Comparison of ENCODE assay signal across 9 cellular contexts in the genomic region with DNA sequence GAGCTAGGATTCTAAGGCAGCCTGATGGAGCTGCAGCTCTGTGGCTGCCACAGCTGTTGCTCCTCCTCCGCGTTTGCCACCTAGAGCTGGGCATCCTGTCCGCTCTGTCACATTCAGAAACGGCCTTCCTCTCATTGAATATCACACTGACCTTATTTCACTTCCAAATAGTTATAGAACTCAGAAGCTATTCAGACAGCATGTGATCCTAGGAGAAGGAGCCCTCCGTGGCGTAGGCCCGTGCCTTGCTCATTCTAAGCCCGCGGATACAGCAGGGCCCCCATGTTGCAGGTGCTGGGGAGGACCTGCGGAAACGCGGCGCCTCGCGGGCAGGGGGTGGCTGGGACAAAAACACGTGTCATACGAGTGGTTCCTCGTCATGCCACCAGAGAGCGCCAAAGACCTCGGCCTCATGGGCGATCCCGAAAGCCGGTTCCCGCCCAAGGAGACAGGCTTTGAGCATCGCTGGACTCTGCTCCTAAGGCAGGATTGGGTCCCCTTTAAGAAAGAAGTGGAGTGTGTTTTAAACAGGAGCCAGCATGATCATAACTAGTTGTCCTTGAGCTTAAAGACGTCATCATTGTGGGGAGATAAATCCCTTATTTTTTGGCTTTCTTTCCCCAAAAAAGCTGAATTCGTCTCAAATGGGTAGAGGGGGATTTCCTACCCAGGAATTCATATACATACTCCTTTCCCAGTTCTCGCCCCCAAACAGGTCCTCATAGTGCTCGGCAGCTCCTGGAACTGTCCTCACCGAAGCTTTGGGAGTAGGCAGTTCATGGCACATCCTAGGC. TPM values are rescaled to one million over a fixed set of nuclear protein-coding genes. Genes with fewer than 3 reads are reported as not detected.
DNase-seq lines count a peak whose midpoint lies in the region; ATAC-seq, FAIRE-seq and TF ChIP-seq lines count a peak whose summit lies in the region.
"Had no signal": no experiment of that assay in that cellular context is flagged by ENCODE, and none has a peak within 500 bp of the region (broad histone marks: within the 10 kb centered on the region; RNA-seq: fewer than 3 reads in every experiment).

No MANE protein-coding gene starts in this region.

- H2BK5ac ChIP-seq in neuronal stem cell (ENCODE audit: low read length): no peak overlapping the region

- no peak overlapping the region for H3K4ac ChIP-seq in neuronal stem cell (ENCODE audit: low read length)

- no peak overlapping the region for H3K9ac ChIP-seq in PC-3 (ENCODE audit: low read length)
- H3K9ac ChIP-seq in neuronal stem cell (ENCODE audit: low read depth, low read length, poor library complexity): no peak overlapping the region

- H3K36me3 ChIP-seq in PC-3 (ENCODE audit: low read depth, low read length) (no peaks in the 10 kb centered on the region), neuronal stem cell (replicated peaks in 1 of 2; ENCODE audit: control insufficient read depth in 2 of 2, insufficient read depth in 2 of 2, low read length in 2 of 2) (no peaks in the 10 kb centered on the region), stomach (no peaks in the 10 kb centered on the region)

- H3K9me3 ChIP-seq in PC-3 (ENCODE audit: low read length) (no peaks in the 10 kb centered on the region), neuronal stem cell (replicated peaks in 1 of 2; ENCODE audit: control insufficient read depth in 2 of 2, insufficient read depth in 1 of 2, low read depth in 1 of 2, low read length in 2 of 2) (peaks cover 0 to 2% of the 10 kb centered on the region in 2 donors), stomach (no peaks in the 10 kb centered on the region)

- DNase-seq in D721Med (ENCODE audit: insufficient read length, low spot score) (no peak), HUDEP-2 (lab: John Stamatoyannopoulos, UW; ENCODE audit: unreplicated experiment in 76 of 76) (peak in 68 of 76 experiments; percentile 13 to 83 (median 58)), PC-3 (peak; percentile 84), fibroblast of peridontal ligament (ENCODE audit: extremely low read depth) (peak; percentile 64), neuronal stem cell (ENCODE audit: low spot score) (peak; percentile 64), stomach (peak; percentile 87)
- DNase-seq in activated T-cell treated with anti-CD3 and anti-CD28 coated beads, Interleukin-2, amount 50 U/mL, for 48 hours: peak; percentile 89 to 90

- TF ChIP-seq EP300 in stomach (IDR thresholded peaks at IDR 0.05): no peak

- no peak overlapping the region for H4K91ac ChIP-seq in neuronal stem cell (ENCODE audit: low read depth, low read length, poor library complexity)

- no peaks in the 10 kb centered on the region for H3K9me2 ChIP-seq in PC-3 (replicated peaks; ENCODE audit: low read length)

- no peak overlapping the region for H2AK5ac ChIP-seq in neuronal stem cell (ENCODE audit: low read depth, low read length)

- no peak for FAIRE-seq in D721Med (lab: Jason Lieb, UNC)

- H2AFZ ChIP-seq in PC-3 (ENCODE audit: low read length) (peak overlapping the region; percentile 98), neuronal stem cell (ENCODE audit: low read length) (peak overlapping the region; percentile 85)

- no peak overlapping the region for H3K27ac ChIP-seq in PC-3 (ENCODE audit: low read length)
- H3K27ac ChIP-seq in neuronal stem cell (replicated peaks; ENCODE audit: low read length): no peak overlapping the region
- no peak overlapping the region for H3K27ac ChIP-seq in stomach
- H3K27ac ChIP-seq: epithelial cell of prostate had no signal

- H3K4me1 ChIP-seq in PC-3 (ENCODE audit: insufficient read depth, low read length) (peaks cover 5% of the 10 kb centered on the region; the same call in 1 of the 2 replicates), neuronal stem cell (ENCODE audit: control insufficient read depth in 2 of 2, insufficient read depth in 1 of 2, low read depth in 1 of 2, low read length in 2 of 2) (peaks cover 0 to 1% of the 10 kb centered on the region in 2 donors), stomach (peaks cover 6 to 11% (median 8%) of the 10 kb centered on the region in 4 donors)

- H4K8ac ChIP-seq in neuronal stem cell (ENCODE audit: low read depth, low read length): no peak overlapping the region

- no TSS peak for BruUV-seq in PC-3 (replicated peaks; lab: Mats Ljungman, UMichigan)

- ATAC-seq in GM21515 (IDR thresholded peaks at IDR 0.05; ENCODE audit: unreplicated experiment): peak; percentile 84
- peak; percentile 92 for ATAC-seq in PC-3

- H3K79me1 ChIP-seq in neuronal stem cell (ENCODE audit: low read depth, low read length): no peaks in the 10 kb centered on the region

- H2BK120ac ChIP-seq in neuronal stem cell (ENCODE audit: low read depth, low read length): no peak overlapping the region

- peak overlapping the region; percentile 85 for H3K18ac ChIP-seq in neuronal stem cell (ENCODE audit: low read length)

- H3K27me3 ChIP-seq in PC-3 (ENCODE audit: low read length) (no peaks in the 10 kb centered on the region), neuronal stem cell (ENCODE audit: control insufficient read depth in 3 of 3, insufficient read depth in 3 of 3, low read depth in 1 of 3, low read length in 3 of 3) (peaks cover 0 to 11% (median 6%) of the 10 kb centered on the region in 3 experiments), stomach (no peaks in the 10 kb centered on the region)

- no peaks in the 10 kb centered on the region for H3K79me2 ChIP-seq in PC-3 (ENCODE audit: low read length)

- H2BK15ac ChIP-seq in neuronal stem cell (ENCODE audit: low read length): no peak overlapping the region

- no peaks in the 10 kb centered on the region for H4K20me1 ChIP-seq in PC-3 (ENCODE audit: low read length)

- H2BK12ac ChIP-seq in neuronal stem cell (ENCODE audit: low read length): no peak overlapping the region

- H3K23ac ChIP-seq in neuronal stem cell (ENCODE audit: low read depth, low read length, poor library complexity): peak overlapping the region; percentile 48

- H3K4me3 ChIP-seq in PC-3 (ENCODE audit: low read length) (peak overlapping the region; percentile 57), neuronal stem cell (ENCODE audit: low read length in 2 of 2) (no peak overlapping the region), stomach (peak overlapping the region in 2 of 4 donors; percentile 13 to 35)

- no CpG with 5 or more reads among the region's 30 CpGs for WGBS in neuronal stem cell (ENCODE audit: extremely low coverage in 2 of 2, insufficient read length in 2 of 2, insufficient replicate concordance in 1 of 2), 2 donors
- 8 to 12% (median 10%) methylated on average over 29 to 30 of the region's 30 CpGs for WGBS in stomach, 5 donors

- POLR2A ChIA-PET in PC-3 (lab: Charles Lee; ENCODE audit: unreplicated experiment): interaction anchor here (0.7 kb wide), 1 partner anchor 64 kb away, joined by 8 read pairs; no protein-coding TSS in a partner anchor

- intact Hi-C loops in PC-3 (cut with micrococcal nuclease) (loop anchor here (1.0 to 5.0 kb wide), 7 partner anchors 63 to 693 kb away; no protein-coding TSS in a partner anchor), stomach (cut with DNase I; ENCODE audit: low total_unique reads) (loop anchor here (5.0 to 10.0 kb wide), 2 partner anchors 207 to 694 kb away; no protein-coding TSS in a partner anchor)

- TF ChIP-seq CTCF in D721Med (IDR thresholded peaks at IDR 0.05; ENCODE audit: insufficient read depth, missing control alignments) (peak; percentile 95), PC-3 (conservative IDR thresholded peaks at IDR 0.05; ENCODE audit: low read depth, low read length) (peak; percentile 89), stomach (IDR thresholded peaks at IDR 0.05) (peak in 5 of 7 experiments; percentile 76 to 90 (median 85))

- CTCF ChIA-PET in PC-3 (lab: Charles Lee): interaction anchor here (0.6 to 0.8 kb wide), 3 partner anchors 63 to 693 kb away, joined by 3 to 5 read pairs (median 4); no protein-coding TSS in a partner anchor

- H3K4me2 ChIP-seq in PC-3 (ENCODE audit: low read length): peak overlapping the region; percentile 90
- H3K4me2 ChIP-seq in neuronal stem cell (ENCODE audit: insufficient read depth, low read length, poor library complexity, severe bottlenecking): no peak overlapping the region

- H3K14ac ChIP-seq in neuronal stem cell (ENCODE audit: low read length): no peak overlapping the region

- H3F3A ChIP-seq in PC-3 (ENCODE audit: low read length, unreplicated experiment): no peaks in the 10 kb centered on the region

- TF ChIP-seq POLR2A in stomach (IDR thresholded peaks at IDR 0.05): no peak

RNA-seq across cellular contexts. Expression of a gene that starts 17.9 kb away (rescaled TPM):
- 27.2 and 28.9 TPM in 2 replicates for total RNA-seq in PC-3 (2014; rRNA removed)
- 14.2 TPM for polyA plus RNA-seq in neuronal stem cell (2013, experiment 1 of 2)
- polyA plus RNA-seq in neuronal stem cell (2013, experiment 2 of 2): 14.9 TPM
- 10 to 100 TPM in 2 of 5 donors, 1 to 10 TPM in 2, under 1 TPM in 1; 0.29 to 32.1 (median 6.4) TPM for total RNA-seq in stomach
- 1 to 10 TPM; 2.1 to 5.2 (median 3.2) TPM for polyA plus RNA-seq in stomach
